Comparison of ENCODE assay signal across 1 cellular context in genomic region chr10:59388577-59388976, GRCh38.
TF ChIP-seq lines count a peak whose summit lies in the region.

No MANE protein-coding gene starts in this region.

TF ChIP-seq in GM23338, 12 proteins besides CTCF, POLR2A, EP300 and RAD21 (continued from another document):
- TF ChIP-seq ZNF462 (CRISPR knock-in tag; IDR thresholded peaks at IDR 0.05) = no peak
- no peak for TF ChIP-seq ZNF114 (CRISPR knock-in tag; IDR thresholded peaks at IDR 0.05)
- TF ChIP-seq POLR2AphosphoS5 (IDR thresholded peaks at IDR 0.05; ENCODE audit: low read depth) = no peak
- TF ChIP-seq NANOG (IDR thresholded peaks at IDR 0.05; ENCODE audit: borderline replicate concordance) = no peak
